Comparison of ENCODE assay signal across 1 cellular context in genomic region chr6:166244353-166245045, GRCh38.
TF ChIP-seq lines count a peak whose summit lies in the region.

No MANE protein-coding gene starts in this region.

TF ChIP-seq in GM23338, 12 proteins besides CTCF, POLR2A, EP300 and RAD21 (continued from another document):
- TF ChIP-seq ZNF462 (CRISPR knock-in tag; IDR thresholded peaks at IDR 0.05) (no peak), JUNB (IDR thresholded peaks at IDR 0.05; ENCODE audit: unreplicated experiment) (no peak), ZNF331 (CRISPR knock-in tag; IDR thresholded peaks at IDR 0.05; ENCODE audit: low read depth) (no peak), ETS1 (IDR thresholded peaks at IDR 0.05) (no peak), STAT1 (IDR thresholded peaks at IDR 0.05; ENCODE audit: unreplicated experiment) (no peak), REST (IDR thresholded peaks at IDR 0.05; ENCODE audit: unreplicated experiment) (no peak)
